In the genomic region with DNA sequence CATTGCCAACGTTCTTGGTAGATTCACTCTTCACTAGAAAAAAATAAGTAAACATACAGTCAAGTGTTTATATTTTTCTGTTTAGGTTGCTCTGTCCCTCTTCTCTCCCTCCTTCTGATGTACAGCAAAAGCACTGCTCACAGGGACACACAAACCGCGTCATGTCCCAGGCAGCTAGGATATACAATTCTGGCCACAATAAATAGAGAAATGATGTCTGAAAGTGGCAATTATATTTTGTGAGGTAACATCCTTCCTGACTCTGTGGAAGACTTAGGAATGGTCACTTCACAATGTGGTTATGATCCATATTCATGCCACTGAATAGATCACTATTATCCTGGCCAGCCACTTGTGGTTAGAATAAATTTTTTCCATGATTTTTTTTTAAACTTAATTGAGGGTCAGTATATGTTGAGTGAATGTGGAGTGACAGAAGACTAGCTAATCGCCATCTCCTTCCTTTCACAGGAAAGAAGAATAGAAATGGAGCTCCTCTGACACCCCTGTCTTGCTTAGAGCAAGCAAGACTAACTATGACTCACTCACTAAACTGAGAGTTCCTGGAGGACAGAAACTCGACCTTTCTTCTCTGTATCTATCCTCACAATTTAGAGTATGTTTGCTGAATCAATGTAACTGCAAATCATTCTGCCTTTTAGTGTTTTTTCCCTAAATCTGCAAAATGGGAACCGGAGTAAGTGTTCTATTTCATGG, we compare ENCODE assay signal across 12 cellular contexts. TPM values are rescaled to one million over a fixed set of nuclear protein-coding genes. Genes with fewer than 3 reads are reported as not detected.
A peak's percentile ranks its signal among the peaks of the same experiment; 100 is the strongest.
DNase-seq lines count a peak whose midpoint lies in the region; ATAC-seq, FAIRE-seq and TF ChIP-seq lines count a peak whose summit lies in the region.
"Had no signal": no experiment of that assay in that cellular context is flagged by ENCODE, and none has a peak within 500 bp of the region (broad histone marks: within the 10 kb centered on the region; RNA-seq: fewer than 3 reads in every experiment).

No MANE protein-coding gene starts in this region.

- H2AFZ ChIP-seq in PC-3 (ENCODE audit: low read length), result no peak overlapping the region
- H2AFZ ChIP-seq in endothelial cell of umbilical vein (ENCODE audit: low read depth, low read length), result no peak overlapping the region
- no peak overlapping the region for H2AFZ ChIP-seq in mesenchymal stem cell (ENCODE audit: low read depth, low read length)

- CTCF ChIA-PET in PC-3 (lab: Charles Lee) (interaction anchor here (0.7 kb wide), 1 partner anchor 73 kb away, joined by 3 read pairs; the partner anchor contains the start of gene CCN1), endothelial cell of umbilical vein (lab: Charles Lee) (interaction anchor here (0.9 to 1.8 kb wide), 4 partner anchors 9 to 38 kb away, joined by 3 to 6 read pairs (median 5); no protein-coding TSS in a partner anchor)

- no peaks in the 10 kb centered on the region for H3K27me3 ChIP-seq in PC-3 (ENCODE audit: low read length)
- no peaks in the 10 kb centered on the region for H3K27me3 ChIP-seq in endothelial cell of umbilical vein (ENCODE audit: control insufficient read depth in 2 of 2, insufficient read depth in 2 of 2, low read length in 2 of 2)
- H3K27me3 ChIP-seq in mesenchymal stem cell (ENCODE audit: control insufficient read depth in 1 of 2, insufficient read depth in 1 of 2, low read length in 2 of 2), result no peaks in the 10 kb centered on the region
- H3K27me3 ChIP-seq in MG63, result no peaks in the 10 kb centered on the region
- H3K27me3 ChIP-seq: left lung had no signal

- dilution Hi-C loops in endothelial cell of umbilical vein (cut with MboI; ENCODE audit: extremely low pct_ligation_motif_present, low sequenced_read_pairs), result no loop called here

- peaks cover 6% of the 10 kb centered on the region for H3K79me1 ChIP-seq in mesenchymal stem cell (replicated peaks; ENCODE audit: low read length, poor library complexity, severe bottlenecking)

- peaks cover 36% of the 10 kb centered on the region for H3K36me3 ChIP-seq in PC-3 (ENCODE audit: low read depth, low read length)
- H3K36me3 ChIP-seq in endothelial cell of umbilical vein (ENCODE audit: control insufficient read depth in 2 of 2, extremely low read depth in 1 of 2, insufficient read depth in 2 of 2, low read length in 2 of 2), result no peaks in the 10 kb centered on the region
- H3K36me3 ChIP-seq in mesenchymal stem cell (ENCODE audit: control insufficient read depth in 1 of 2, insufficient read depth in 2 of 2, low read depth in 1 of 2, low read length in 2 of 2), result peaks cover 4 to 46% of the 10 kb centered on the region in 2 experiments
- H3K36me3 ChIP-seq in MG63, result peaks cover 48% of the 10 kb centered on the region

- H2BK12ac ChIP-seq in mesenchymal stem cell (ENCODE audit: low read length in 2 of 2), result no peak overlapping the region

- no peak overlapping the region for H3K4ac ChIP-seq in mesenchymal stem cell (ENCODE audit: low read depth in 1 of 2, low read length in 2 of 2)

- H3K79me2 ChIP-seq in PC-3 (ENCODE audit: low read length), result peaks cover 14% of the 10 kb centered on the region
- no peaks in the 10 kb centered on the region for H3K79me2 ChIP-seq in endothelial cell of umbilical vein (ENCODE audit: control insufficient read depth, insufficient read depth, low read length)

- no peak overlapping the region for H4K91ac ChIP-seq in mesenchymal stem cell (ENCODE audit: low read length)

- TF ChIP-seq POLR2A in endothelial cell of umbilical vein (IDR thresholded peaks at IDR 0.05; ENCODE audit: low read depth, low read length), result no peak

- no peak overlapping the region for H3K23ac ChIP-seq in mesenchymal stem cell (ENCODE audit: low read length in 2 of 2)

- 0 out of 2 replicates have a peak overlapping the region, but pooled peaks have one; percentile 10 for H3K9ac ChIP-seq in PC-3 (ENCODE audit: low read length)
- H3K9ac ChIP-seq in endothelial cell of umbilical vein (replicated peaks; ENCODE audit: extremely low read depth, insufficient read depth, low read length), result no peak overlapping the region
- H3K9ac ChIP-seq in mesenchymal stem cell (ENCODE audit: low read length), result no peak overlapping the region

- H3K4me1 ChIP-seq in PC-3 (ENCODE audit: insufficient read depth, low read length), result peaks cover 43% of the 10 kb centered on the region
- H3K4me1 ChIP-seq in endothelial cell of umbilical vein (ENCODE audit: control insufficient read depth, extremely low read depth, insufficient read depth, low read length), result peaks cover 12% of the 10 kb centered on the region
- no peaks in the 10 kb centered on the region for H3K4me1 ChIP-seq in mesenchymal stem cell (ENCODE audit: control insufficient read depth, insufficient read depth, low read depth, low read length)
- H3K4me1 ChIP-seq: left lung had no signal

- no peak overlapping the region for H3K14ac ChIP-seq in mesenchymal stem cell (ENCODE audit: low read length in 2 of 2)

- ATAC-seq in PC-3 (peak; percentile 81), GM18519 (IDR thresholded peaks at IDR 0.05; ENCODE audit: low FRiP score, unreplicated experiment) (no peak), HG02798 (IDR thresholded peaks at IDR 0.05; ENCODE audit: poor library complexity, unreplicated experiment) (no peak), GM21447 (IDR thresholded peaks at IDR 0.05; ENCODE audit: unreplicated experiment) (no peak)
- ATAC-seq: left lung had no signal

- TF ChIP-seq CTCF in PC-3 (conservative IDR thresholded peaks at IDR 0.05; ENCODE audit: low read depth, low read length) (no peak), endothelial cell of umbilical vein (IDR thresholded peaks at IDR 0.05; ENCODE audit: extremely low read depth in 1 of 2, insufficient read depth in 1 of 2, low read depth in 1 of 2, low read length in 2 of 2) (no peak)

- no peaks in the 10 kb centered on the region for H3K9me2 ChIP-seq in PC-3 (replicated peaks; ENCODE audit: low read length)

- H3K4me3 ChIP-seq in PC-3 (ENCODE audit: low read length) (0 out of 2 replicates have a peak overlapping the region, but pooled peaks have one; percentile 4), endothelial cell of umbilical vein (replicated peaks in 1 of 3; ENCODE audit: insufficient read depth in 1 of 3, low read depth in 1 of 3, low read length in 3 of 3) (no peak overlapping the region), mesenchymal stem cell (ENCODE audit: insufficient read depth in 1 of 2, low read depth in 1 of 2, low read length in 2 of 2) (no peak overlapping the region), MG63 (no peak overlapping the region)
- H3K4me3 ChIP-seq: left lung, skin epidermis had no signal

- H2BK120ac ChIP-seq in mesenchymal stem cell (ENCODE audit: low read depth, low read length), result no peak overlapping the region

- no peak overlapping the region for H4K8ac ChIP-seq in mesenchymal stem cell (ENCODE audit: low read length)

- peak; percentile 67 for FAIRE-seq in endothelial cell of umbilical vein (lab: Jason Lieb, UNC)

- intact Hi-C loops in PC-3 (cut with micrococcal nuclease), result no loop called here
- intact Hi-C loops in endothelial cell of umbilical vein (cut with micrococcal nuclease), result no loop called here

- H3K27ac ChIP-seq in PC-3 (ENCODE audit: low read length), result peak overlapping the region; percentile 81
- no peak overlapping the region for H3K27ac ChIP-seq in endothelial cell of umbilical vein (ENCODE audit: insufficient read depth, low read depth, low read length)
- peak overlapping the region; percentile 56 for H3K27ac ChIP-seq in mesenchymal stem cell (ENCODE audit: low read length, poor library complexity, severe bottlenecking)
- H3K27ac ChIP-seq: left lung, skin epidermis had no signal

- POLR2A ChIA-PET in PC-3 (lab: Charles Lee; ENCODE audit: unreplicated experiment) (interaction anchor here (1.3 to 1.8 kb wide), 2 partner anchors 25 to 74 kb away, joined by 8 to 13 read pairs; partner anchors contain the start of gene CCN1), endothelial cell of umbilical vein (lab: Charles Lee) (no interaction called here)

- DNase-seq in EH (ENCODE audit: low read depth) (peak; percentile 60), PC-3 (peak; percentile 82), endothelial cell of umbilical vein (ENCODE audit: low read depth, low spot score) (peak; percentile 18), mesenchymal stem cell (peak; percentile 82), MG63 (no peak)
- DNase-seq: activated CD4-positive, alpha-beta memory T cell treated with anti-CD3 and anti-CD28 coated beads, Interleukin-2, amount 10 ng/mL, durations not matched to agents 7 days and 5 days; CD4-positive, alpha-beta memory T cell; left lung had no signal

- H2BK15ac ChIP-seq in mesenchymal stem cell (ENCODE audit: low read depth, poor library complexity, severe bottlenecking), result no peak overlapping the region

- no peak overlapping the region for H2AK5ac ChIP-seq in mesenchymal stem cell (ENCODE audit: low read length, severe bottlenecking)

- no peaks in the 10 kb centered on the region for H4K20me1 ChIP-seq in PC-3 (ENCODE audit: low read length)
- H4K20me1 ChIP-seq in endothelial cell of umbilical vein (replicated peaks; ENCODE audit: control insufficient read depth, extremely low read depth, insufficient read depth, low read length), result no peaks in the 10 kb centered on the region

- no peak overlapping the region for H2BK5ac ChIP-seq in mesenchymal stem cell (ENCODE audit: low read depth, low read length, poor library complexity, severe bottlenecking)

- no peaks in the 10 kb centered on the region for H3K9me1 ChIP-seq in endothelial cell of umbilical vein (replicated peaks; ENCODE audit: control insufficient read depth, extremely low read depth, insufficient read depth, low read length)

- H3K18ac ChIP-seq in mesenchymal stem cell (ENCODE audit: low read depth in 1 of 2, low read length in 2 of 2), result no peak overlapping the region

- BruUV-seq in PC-3 (replicated peaks; lab: Mats Ljungman, UMichigan) (no TSS peak), endothelial cell of umbilical vein (replicated peaks; lab: Mats Ljungman, UMichigan) (no TSS peak)

- H3K9me3 ChIP-seq in PC-3 (ENCODE audit: low read length) (no peaks in the 10 kb centered on the region), endothelial cell of umbilical vein (replicated peaks; ENCODE audit: control insufficient read depth, insufficient read depth, low read length) (no peaks in the 10 kb centered on the region), mesenchymal stem cell (ENCODE audit: control insufficient read depth, low read length) (peaks cover under 1% of the 10 kb centered on the region), MG63 (peaks cover 10% of the 10 kb centered on the region; the same call in 1 of the 2 replicates)

- peaks cover 8% of the 10 kb centered on the region for H3F3A ChIP-seq in PC-3 (ENCODE audit: low read length, unreplicated experiment)

- WGBS in mesenchymal stem cell, result 59% methylated on average over 2 of the region's 6 CpGs

- H3K4me2 ChIP-seq in PC-3 (ENCODE audit: low read length) (peak overlapping the region; percentile 49), endothelial cell of umbilical vein (ENCODE audit: insufficient read depth, low read length) (peak overlapping the region; percentile 8), mesenchymal stem cell (ENCODE audit: low read length, poor library complexity, severe bottlenecking) (no peak overlapping the region)

RNA-seq across cellular contexts. Expression of gene ZNHIT6, which starts 54.0 kb away (rescaled TPM):
- total RNA-seq in PC-3 (2014; rRNA removed) (18.3 and 21.1 TPM in 2 replicates), endothelial cell of umbilical vein (18.8 and 21.4 TPM in 2 replicates)
- 6.2 and 7.3 TPM in 2 replicates for polyA plus RNA-seq in endothelial cell of umbilical vein
- polyA plus RNA-seq in endothelial cell of umbilical vein (2011; cell fraction: cytosol; rRNA removed), result 8.6 and 8.8 TPM in 2 replicates
- polyA plus RNA-seq in endothelial cell of umbilical vein (2011; cell fraction: nucleus; rRNA removed), result 10.9 and 12.2 TPM in 2 replicates
- 16.4 and 24.6 TPM in 2 replicates for polyA plus RNA-seq in endothelial cell of umbilical vein (2012)
- 10.2 and 10.5 TPM in 2 replicates for polyA minus RNA-seq in endothelial cell of umbilical vein
- polyA minus RNA-seq in endothelial cell of umbilical vein (2011; cell fraction: cytosol; rRNA and poly(A)+ RNA removed), result 6.5 TPM
- polyA minus RNA-seq in endothelial cell of umbilical vein (2011; cell fraction: nucleus; rRNA and poly(A)+ RNA removed), result 8.2 and 12.0 TPM in 2 replicates
- polyA plus RNA-seq in mesenchymal stem cell (2013, experiment 1 of 2), result 22.7 TPM
- polyA plus RNA-seq in mesenchymal stem cell (2013, experiment 2 of 2), result 22.7 TPM
- total RNA-seq in MG63 (2014; rRNA removed; shearing (Covaris generic); ENCODE audit: low replicate concordance), result 11.6 and 26.2 TPM in 2 replicates
